17 cellular contexts compared by ENCODE assay signal in genomic region chr7:157829491-157829890, GRCh38.
"Had no signal": no experiment of that assay in that cellular context is flagged by ENCODE, and none has a peak within 500 bp of the region (broad histone marks: within the 10 kb centered on the region; RNA-seq: fewer than 3 reads in every experiment).

No MANE protein-coding gene starts in this region.

- H3K4me3 ChIP-seq: esophagus squamous epithelium, gastroesophageal sphincter, left lung, lower lobe of right lung had no signal

- H3K27ac ChIP-seq: esophagus squamous epithelium, gastroesophageal sphincter, left lung, lower lobe of right lung had no signal

- H3K4me3 Mint-ChIP-seq: dendritic cell treated with granulocyte-macrophage colony-stimulating factor and Interleukin-4, amounts not matched to agents 40 ng/mL and 50 ng/mL, for 4 days; memory B cell; natural killer cell treated with Interleukin-12 subunit alpha and Interleukin-12 subunit beta and Interleukin-15 and Interleukin-18, amount 100 ng/mL, for 72 hours had no signal

- ATAC-seq: gastroesophageal sphincter; left lung; natural killer cell treated with Interleukin-12 subunit alpha and Interleukin-12 subunit beta and Interleukin-15 and Interleukin-18, amount 100 ng/mL, for 72 hours; sciatic nerve had no signal

- H3K9me3 Mint-ChIP-seq: dendritic cell treated with granulocyte-macrophage colony-stimulating factor and Interleukin-4, amounts not matched to agents 40 ng/mL and 50 ng/mL, for 4 days; natural killer cell treated with Interleukin-12 subunit alpha and Interleukin-12 subunit beta and Interleukin-15 and Interleukin-18, amount 100 ng/mL, for 72 hours had no signal

- H3K9me3 ChIP-seq: esophagus squamous epithelium, gastroesophageal sphincter, left lung, lower lobe of right lung had no signal

- H3K36me3 ChIP-seq: esophagus squamous epithelium, gastroesophageal sphincter, left lung, lower lobe of right lung had no signal

- H3K4me1 Mint-ChIP-seq: memory B cell had no signal

- H3K27ac Mint-ChIP-seq: dendritic cell treated with granulocyte-macrophage colony-stimulating factor and Interleukin-4, amounts not matched to agents 40 ng/mL and 50 ng/mL, for 4 days; memory B cell; natural killer cell treated with Interleukin-12 subunit alpha and Interleukin-12 subunit beta and Interleukin-15 and Interleukin-18, amount 100 ng/mL, for 72 hours had no signal

- H3K4me1 ChIP-seq: esophagus squamous epithelium, gastroesophageal sphincter, left lung, lower lobe of right lung had no signal

- H3K27me3 Mint-ChIP-seq: memory B cell; natural killer cell treated with Interleukin-12 subunit alpha and Interleukin-12 subunit beta and Interleukin-15 and Interleukin-18, amount 100 ng/mL, for 72 hours had no signal

- FAIRE-seq: urothelium cell line had no signal

- H3K36me3 Mint-ChIP-seq: memory B cell; natural killer cell treated with Interleukin-12 subunit alpha and Interleukin-12 subunit beta and Interleukin-15 and Interleukin-18, amount 100 ng/mL, for 72 hours had no signal

- DNase-seq: esophagus squamous epithelium; foreskin fibroblast; glutamatergic neuron; islet precursor cell; lower lobe of right lung; midbrain; stimulated activated CD4-positive, alpha-beta T cell treated with anti-CD3 and anti-CD28 coated beads, Interleukin-2, amount 100 ng/mL, for 24 hours; stimulated activated CD4-positive, alpha-beta T cell treated with anti-CD3 and anti-CD28 coated beads, Interleukin-4, amount 100 ng/mL, for 4 hours; stimulated activated naive CD4-positive, alpha-beta T cell; trophoblast cell had no signal
